4 cellular contexts compared by ENCODE assay signal in the genomic region with DNA sequence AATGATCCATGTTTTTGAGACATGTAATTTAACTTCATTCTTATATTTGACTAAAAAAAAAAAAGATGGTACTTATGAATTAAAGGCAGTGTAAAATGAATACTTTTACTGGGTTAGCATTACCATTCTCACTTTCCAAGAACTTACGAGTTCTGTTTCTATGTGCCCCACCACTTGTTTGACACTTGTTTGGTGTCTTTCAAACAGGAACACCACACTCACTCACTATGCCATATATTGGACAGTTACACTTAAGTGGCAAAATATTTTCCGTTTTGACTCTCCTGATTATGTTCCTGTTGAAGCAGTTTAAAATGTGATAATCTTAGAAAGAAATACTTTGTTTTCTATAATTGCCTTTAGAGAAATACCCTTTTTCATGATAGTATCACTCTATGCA.
"Had no signal": no experiment of that assay in that cellular context is flagged by ENCODE, and none has a peak within 500 bp of the region (broad histone marks: within the 10 kb centered on the region; RNA-seq: fewer than 3 reads in every experiment).

No MANE protein-coding gene starts in this region.

- H3K9me3 Mint-ChIP-seq: IgD-negative memory B cell had no signal

- H3K36me3 Mint-ChIP-seq: IgD-negative memory B cell had no signal

- H3K4me1 Mint-ChIP-seq: IgD-negative memory B cell had no signal

- DNase-seq: IMR-90 had no signal

- H3K27me3 Mint-ChIP-seq: IgD-negative memory B cell had no signal

- H3K4me3 Mint-ChIP-seq: IgD-negative memory B cell had no signal

- ATAC-seq: HepG2, K562 had no signal

- H3K27ac Mint-ChIP-seq: IgD-negative memory B cell had no signal
